Comparison of ENCODE assay signal across 19 cellular contexts in the genomic region with DNA sequence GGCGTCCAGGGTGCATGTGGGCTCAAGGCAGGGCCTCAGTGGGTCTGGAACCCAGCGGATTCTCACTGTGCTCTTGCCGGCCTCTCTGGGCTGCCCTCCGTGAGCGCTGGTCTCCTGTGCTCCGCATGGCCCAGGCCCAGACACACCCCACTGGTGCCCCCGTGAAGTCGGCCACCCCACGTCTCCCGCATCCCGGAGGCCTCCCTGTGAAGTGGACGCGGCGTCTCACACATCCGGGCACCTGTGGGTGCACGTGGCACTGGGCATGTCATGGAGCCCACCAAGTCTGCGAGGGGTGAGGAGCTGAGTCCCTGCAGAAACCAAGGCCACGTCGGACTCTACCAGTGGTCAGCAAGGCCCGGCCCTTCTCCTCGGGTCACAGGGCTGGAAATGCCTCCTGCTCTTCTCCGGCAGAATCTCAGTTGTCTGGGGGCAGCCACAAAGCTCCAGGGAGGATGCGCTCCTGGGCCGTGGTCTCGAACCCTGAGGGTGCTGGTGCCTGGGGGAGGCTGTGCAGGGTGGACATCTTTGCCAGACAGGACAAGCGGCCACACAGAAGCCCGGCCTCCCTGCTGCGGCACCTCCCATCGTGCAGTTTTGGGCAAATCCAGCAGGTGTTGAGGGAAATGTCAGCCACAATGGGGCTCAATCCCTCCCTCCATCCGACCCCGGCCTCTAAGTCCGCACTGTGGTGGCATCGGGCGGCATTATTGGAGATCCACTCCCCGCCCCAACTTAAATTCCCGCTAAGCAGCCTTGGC. TPM values are rescaled to one million over a fixed set of nuclear protein-coding genes. Genes with fewer than 3 reads are reported as not detected.
DNase-seq lines count a peak whose midpoint lies in the region; ATAC-seq and TF ChIP-seq lines count a peak whose summit lies in the region.
"Had no signal": no experiment of that assay in that cellular context is flagged by ENCODE, and none has a peak within 500 bp of the region (broad histone marks: within the 10 kb centered on the region; RNA-seq: fewer than 3 reads in every experiment).

No MANE protein-coding gene starts in this region.

- peaks cover 2% of the 10 kb centered on the region for H3K27me3 Mint-ChIP-seq in neural progenitor cell (ENCODE audit: insufficient read depth, low read depth)
- H3K27me3 Mint-ChIP-seq: activated B cell treated with CpG ODN at 0.5 μM for 24 hours; activated CD8-positive, alpha-beta memory T cell treated with anti-CD3 and anti-CD28 coated beads, Interleukin-2, amount 10 ng/mL, durations not matched to agents 7 days and 5 days; CD4-positive, alpha-beta memory T cell; progenitor cell of endocrine pancreas had no signal

- no peaks in the 10 kb centered on the region for H3K9me3 Mint-ChIP-seq in neural progenitor cell
- H3K9me3 Mint-ChIP-seq: activated B cell treated with CpG ODN at 0.5 μM for 24 hours had no signal

- H4K20me1 ChIP-seq in neural progenitor cell (ENCODE audit: low read depth) = no peaks in the 10 kb centered on the region

- peak overlapping the region; percentile 42 for H3K27ac Mint-ChIP-seq in neural progenitor cell
- H3K27ac Mint-ChIP-seq: activated B cell treated with CpG ODN at 0.5 μM for 24 hours; activated CD8-positive, alpha-beta memory T cell treated with anti-CD3 and anti-CD28 coated beads, Interleukin-2, amount 10 ng/mL, durations not matched to agents 7 days and 5 days; progenitor cell of endocrine pancreas had no signal

- H3K79me2 ChIP-seq in neural progenitor cell (ENCODE audit: low read depth) = no peaks in the 10 kb centered on the region

- H3K4me1 Mint-ChIP-seq in neural progenitor cell = no peaks in the 10 kb centered on the region
- H3K4me1 Mint-ChIP-seq: activated B cell treated with CpG ODN at 0.5 μM for 24 hours; activated CD8-positive, alpha-beta memory T cell treated with anti-CD3 and anti-CD28 coated beads, Interleukin-2, amount 10 ng/mL, durations not matched to agents 7 days and 5 days had no signal

- H3K27ac ChIP-seq in neural progenitor cell (no peak overlapping the region), upper lobe of right lung (peak overlapping the region; percentile 75)
- H3K27ac ChIP-seq: tibial artery had no signal

- no peak for ATAC-seq in Right ventricle myocardium inferior
- ATAC-seq in Right ventricle myocardium superior (ENCODE audit: poor library complexity) = no peak
- ATAC-seq in upper lobe of right lung = no peak
- no peak for ATAC-seq in GM19395 (IDR thresholded peaks at IDR 0.05; ENCODE audit: unreplicated experiment)
- ATAC-seq in GM21723 (IDR thresholded peaks at IDR 0.05; ENCODE audit: unreplicated experiment) = no peak
- ATAC-seq: activated CD8-positive, alpha-beta memory T cell treated with anti-CD3 and anti-CD28 coated beads, Interleukin-2, amount 10 ng/mL, durations not matched to agents 7 days and 5 days had no signal

- no peaks in the 10 kb centered on the region for H3K9me3 ChIP-seq in neural progenitor cell (ENCODE audit: low read depth)
- no peaks in the 10 kb centered on the region for H3K9me3 ChIP-seq in upper lobe of right lung
- H3K9me3 ChIP-seq: HAP-1, tibial artery had no signal

- H3K4me3 ChIP-seq in neural progenitor cell (no peak overlapping the region), upper lobe of right lung (no peak overlapping the region)
- H3K4me3 ChIP-seq: HAP-1, tibial artery had no signal

- TF ChIP-seq CTCF in neural progenitor cell (IDR thresholded peaks at IDR 0.05) = no peak
- TF ChIP-seq CTCF in upper lobe of right lung (IDR thresholded peaks at IDR 0.05) = no peak

- peaks cover 7% of the 10 kb centered on the region for H3K36me3 Mint-ChIP-seq in neural progenitor cell

- H3K36me3 ChIP-seq in neural progenitor cell (no peaks in the 10 kb centered on the region), upper lobe of right lung (no peaks in the 10 kb centered on the region)
- H3K36me3 ChIP-seq: HAP-1 had no signal

- H3F3A ChIP-seq in neural progenitor cell (ENCODE audit: low read depth) = no peaks in the 10 kb centered on the region

- no peak overlapping the region for H2AFZ ChIP-seq in neural progenitor cell (replicated peaks)

- H3K4me3 Mint-ChIP-seq in neural progenitor cell = no peak overlapping the region
- H3K4me3 Mint-ChIP-seq: activated B cell treated with CpG ODN at 0.5 μM for 24 hours; activated CD8-positive, alpha-beta memory T cell treated with anti-CD3 and anti-CD28 coated beads, Interleukin-2, amount 10 ng/mL, durations not matched to agents 7 days and 5 days had no signal

- no peaks in the 10 kb centered on the region for H3K4me1 ChIP-seq in neural progenitor cell
- peaks cover 12% of the 10 kb centered on the region for H3K4me1 ChIP-seq in upper lobe of right lung
- H3K4me1 ChIP-seq: HAP-1 had no signal

- no peak overlapping the region for H3K4me2 ChIP-seq in neural progenitor cell

- peak; percentile 64 for DNase-seq in Right ventricle myocardium inferior (ENCODE audit: missing footprints)
- DNase-seq in cardiac septum (ENCODE audit: low spot score) = no peak
- DNase-seq in Right ventricle myocardium superior = peak; percentile 37
- no peak for DNase-seq in neural progenitor cell (ENCODE audit: low spot score)
- peak; percentile 66 for DNase-seq in upper lobe of right lung
- DNase-seq in stimulated activated CD4-positive, alpha-beta T cell treated with anti-CD3 and anti-CD28 coated beads, Interleukin-2, amount 100 ng/mL, for 48 hours = no peak
- DNase-seq: activated B cell treated with CpG ODN at 0.5 μM for 24 hours; activated CD8-positive, alpha-beta memory T cell treated with anti-CD3 and anti-CD28 coated beads, Interleukin-2, amount 10 ng/mL, durations not matched to agents 7 days and 5 days; activated effector memory CD4-positive, alpha-beta T cell treated with anti-CD3 and anti-CD28 coated beads, Interleukin-2, amount 50 U/mL, for 16 hours; CD4-positive, alpha-beta memory T cell; cortex of kidney; islet precursor cell had no signal

- H3K9ac ChIP-seq in neural progenitor cell = no peak overlapping the region

- H3K27me3 ChIP-seq in neural progenitor cell (no peaks in the 10 kb centered on the region), upper lobe of right lung (no peaks in the 10 kb centered on the region)
- H3K27me3 ChIP-seq: tibial artery had no signal

- intact Hi-C loops in Right ventricle myocardium inferior (cut with DNase I) = no loop called here
- intact Hi-C loops in cardiac septum (cut with DNase I) = no loop called here
- intact Hi-C loops in Right ventricle myocardium superior (cut with DNase I) = no loop called here
- intact Hi-C loops in upper lobe of right lung (cut with DNase I) = no loop called here

RNA-seq across cellular contexts. Expression of a gene that starts 2.2 kb away (rescaled TPM):
- total RNA-seq in Right ventricle myocardium inferior = 0.32 TPM
- total RNA-seq in cardiac septum = 0.40 TPM
- total RNA-seq in Right ventricle myocardium superior = 0.32 TPM
- total RNA-seq in neural progenitor cell (ENCODE audit: low replicate concordance) = not detected in 2 replicates
- total RNA-seq in upper lobe of right lung = 21.2 TPM
- total RNA-seq: epithelial cell of proximal tubule, RPMI7951 had no signal

Comparison
In these comparisons a context has a peak if more than half of its experiments do, and no peak if none do; other contexts are left out.
1. DNase-seq: peak in Right ventricle myocardium inferior (single experiment), Right ventricle myocardium superior (single experiment) and upper lobe of right lung (single experiment); none in cardiac septum (single experiment), neural progenitor cell (single experiment) and stimulated activated CD4-positive, alpha-beta T cell treated with anti-CD3 and anti-CD28 coated beads, Interleukin-2, amount 100 ng/mL, for 48 hours (0 of 2).
2. RNA of a gene that starts 2.2 kb away (total RNA-seq): 21.2 TPM in upper lobe of right lung (single experiment); 0.40 TPM in cardiac septum (single experiment), 0.32 TPM in Right ventricle myocardium inferior (single experiment), 0.32 TPM in Right ventricle myocardium superior (single experiment) and not detected in neural progenitor cell; every median in the first group is over 10 times any median in the second.